In the genomic region with DNA sequence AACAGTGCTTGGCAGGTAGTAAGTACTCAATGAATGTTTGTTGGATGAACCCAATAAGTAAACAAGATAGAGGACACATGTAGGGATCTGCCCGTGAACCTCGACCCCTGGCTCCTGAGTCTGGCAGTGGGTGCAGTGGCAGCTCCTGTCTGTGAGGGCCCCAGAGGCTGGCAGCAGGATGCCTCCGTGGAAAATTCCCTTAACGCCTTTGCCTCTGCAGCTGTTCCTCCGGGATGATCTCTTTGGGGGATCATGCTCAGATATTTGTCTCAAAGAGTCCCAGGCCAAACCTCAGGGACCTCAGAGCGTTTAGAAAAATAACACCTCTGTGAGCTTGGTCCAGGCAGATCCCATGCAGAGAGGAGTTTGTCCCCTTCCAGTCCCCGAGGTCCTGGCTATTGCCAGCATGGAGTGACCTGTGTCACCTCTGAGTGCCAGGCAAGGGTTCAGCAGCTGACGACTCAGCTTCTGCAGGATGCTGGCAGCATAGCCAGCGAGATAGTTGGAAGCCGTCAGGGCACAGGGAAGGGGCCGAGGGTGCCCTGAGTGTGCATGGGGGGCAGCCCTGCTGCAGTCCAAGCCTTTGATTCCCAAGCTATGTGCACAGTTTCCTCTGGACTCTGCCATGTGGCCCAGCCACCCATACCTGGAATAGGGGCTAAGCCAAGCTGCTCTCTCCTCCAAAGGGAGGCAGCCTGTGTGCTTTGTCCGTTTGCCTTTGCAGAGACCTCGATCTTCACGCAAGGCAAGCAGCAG, we compare ENCODE assay signal across 1 cellular context.
TF ChIP-seq lines count a peak whose summit lies in the region.

No MANE protein-coding gene starts in this region.

TF ChIP-seq in liver, 16 proteins besides CTCF, POLR2A, EP300 and RAD21:
- no peak for TF ChIP-seq GABPA (IDR thresholded peaks at IDR 0.05 in 1 of 2, conservative IDR thresholded peaks at IDR 0.05 in 1 of 2)
- peak; percentile 83 to 86 for TF ChIP-seq RXRA (IDR thresholded peaks at IDR 0.05)
- TF ChIP-seq FOXA1 (IDR thresholded peaks at IDR 0.05) = peak; percentile 92
- TF ChIP-seq YY1 (IDR thresholded peaks at IDR 0.05) = no peak
- TF ChIP-seq, protein P1, sequence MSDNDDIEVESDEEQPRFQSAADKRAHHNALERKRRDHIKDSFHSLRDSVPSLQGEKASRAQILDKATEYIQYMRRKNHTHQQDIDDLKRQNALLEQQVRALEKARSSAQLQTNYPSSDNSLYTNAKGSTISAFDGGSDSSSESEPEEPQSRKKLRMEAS (IDR thresholded peaks at IDR 0.05) = no peak
- TF ChIP-seq JUND (IDR thresholded peaks at IDR 0.05) = peak in 1 of 2 donors; percentile 68
- no peak for TF ChIP-seq TAF1 (conservative IDR thresholded peaks at IDR 0.05)
- peak; percentile 86 to 91 for TF ChIP-seq HNF4A (conservative IDR thresholded peaks at IDR 0.05)
- TF ChIP-seq, protein P2, sequence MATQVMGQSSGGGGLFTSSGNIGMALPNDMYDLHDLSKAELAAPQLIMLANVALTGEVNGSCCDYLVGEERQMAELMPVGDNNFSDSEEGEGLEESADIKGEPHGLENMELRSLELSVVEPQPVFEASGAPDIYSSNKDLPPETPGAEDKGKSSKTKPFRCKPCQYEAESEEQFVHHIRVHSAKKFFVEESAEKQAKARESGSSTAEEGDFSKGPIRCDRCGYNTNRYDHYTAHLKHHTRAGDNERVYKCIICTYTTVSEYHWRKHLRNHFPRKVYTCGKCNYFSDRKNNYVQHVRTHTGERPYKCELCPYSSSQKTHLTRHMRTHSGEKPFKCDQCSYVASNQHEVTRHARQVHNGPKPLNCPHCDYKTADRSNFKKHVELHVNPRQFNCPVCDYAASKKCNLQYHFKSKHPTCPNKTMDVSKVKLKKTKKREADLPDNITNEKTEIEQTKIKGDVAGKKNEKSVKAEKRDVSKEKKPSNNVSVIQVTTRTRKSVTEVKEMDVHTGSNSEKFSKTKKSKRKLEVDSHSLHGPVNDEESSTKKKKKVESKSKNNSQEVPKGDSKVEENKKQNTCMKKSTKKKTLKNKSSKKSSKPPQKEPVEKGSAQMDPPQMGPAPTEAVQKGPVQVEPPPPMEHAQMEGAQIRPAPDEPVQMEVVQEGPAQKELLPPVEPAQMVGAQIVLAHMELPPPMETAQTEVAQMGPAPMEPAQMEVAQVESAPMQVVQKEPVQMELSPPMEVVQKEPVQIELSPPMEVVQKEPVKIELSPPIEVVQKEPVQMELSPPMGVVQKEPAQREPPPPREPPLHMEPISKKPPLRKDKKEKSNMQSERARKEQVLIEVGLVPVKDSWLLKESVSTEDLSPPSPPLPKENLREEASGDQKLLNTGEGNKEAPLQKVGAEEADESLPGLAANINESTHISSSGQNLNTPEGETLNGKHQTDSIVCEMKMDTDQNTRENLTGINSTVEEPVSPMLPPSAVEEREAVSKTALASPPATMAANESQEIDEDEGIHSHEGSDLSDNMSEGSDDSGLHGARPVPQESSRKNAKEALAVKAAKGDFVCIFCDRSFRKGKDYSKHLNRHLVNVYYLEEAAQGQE (IDR thresholded peaks at IDR 0.05) = peak; percentile 60
- TF ChIP-seq NR2F2 (IDR thresholded peaks at IDR 0.05) = peak; percentile 68
- TF ChIP-seq HNF4G (IDR thresholded peaks at IDR 0.05) = peak; percentile 63
- peak; percentile 91 for TF ChIP-seq SP1 (IDR thresholded peaks at IDR 0.05)
- peak; percentile 69 for TF ChIP-seq ZBTB33 (IDR thresholded peaks at IDR 0.05)
- TF ChIP-seq FOXA2 (IDR thresholded peaks at IDR 0.05) = peak; percentile 95
- peak; percentile 33 for TF ChIP-seq ATF3 (IDR thresholded peaks at IDR 0.05)
- TF ChIP-seq EGR1 (IDR thresholded peaks at IDR 0.05; ENCODE audit: low read depth in 2 of 2) = peak in 1 of 2 donors; percentile 16
